In the genomic region with DNA sequence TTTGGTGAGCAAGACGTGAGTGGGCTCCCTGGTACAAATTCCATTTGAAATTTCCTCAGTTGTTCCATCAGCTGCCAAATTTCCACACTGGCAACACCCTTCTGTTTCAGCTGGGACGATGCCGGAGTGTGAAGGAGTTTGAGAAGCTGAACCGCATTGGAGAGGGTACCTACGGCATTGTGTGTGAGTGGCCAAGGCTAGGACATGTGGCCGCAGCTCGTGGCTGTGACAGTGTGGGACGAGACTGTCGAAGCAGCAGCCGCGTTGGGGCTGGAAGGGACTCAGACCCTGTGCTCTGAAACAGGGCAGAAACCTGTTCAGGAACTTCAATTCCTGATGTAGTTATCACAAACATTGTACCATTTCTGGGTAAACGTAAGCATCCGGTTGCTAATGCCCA, we compare ENCODE assay signal across 18 cellular contexts.
"Had no signal": no experiment of that assay in that cellular context is flagged by ENCODE, and none has a peak within 500 bp of the region (broad histone marks: within the 10 kb centered on the region; RNA-seq: fewer than 3 reads in every experiment).

No MANE protein-coding gene starts in this region.

- H3K4me1 ChIP-seq: foreskin keratinocyte, prostate gland had no signal

- H3K27ac Mint-ChIP-seq: stimulated activated naive B cell treated with anti-CD40 and anti-IgM and Interleukin-4, amounts not matched to agents 10 μg/mL and 1 μg/mL and 100 μg/mL, for 72 hours; stimulated activated naive CD8-positive, alpha-beta T cell treated with anti-CD3 and anti-CD28 coated beads, Interleukin-15, amount 100 ng/mL, for 72 hours had no signal

- H3K27ac ChIP-seq: colonic mucosa, foreskin keratinocyte, parathyroid adenoma, prostate gland, testis had no signal

- ATAC-seq: foreskin keratinocyte; mucosa of descending colon; naive thymus-derived CD8-positive, alpha-beta T cell; sciatic nerve; stimulated activated naive B cell treated with anti-CD40 and anti-IgM and Interleukin-4, amounts not matched to agents 10 μg/mL and 1 μg/mL and 100 μg/mL, for 72 hours; stimulated activated naive CD8-positive, alpha-beta T cell treated with anti-CD3 and anti-CD28 coated beads, Interleukin-15, amount 100 ng/mL, for 72 hours had no signal

- H3K9ac ChIP-seq: parathyroid adenoma had no signal

- DNase-seq: cerebellar nuclear complex; colonic mucosa; dermis blood vessel endothelial cell; erythroblast; foreskin keratinocyte; hippocampal formation; mammary epithelial cell; stimulated activated CD4-positive, alpha-beta T cell treated with anti-CD3 and anti-CD28 coated beads, Interleukin-2, amount 100 ng/mL, for 24 hours; stimulated activated CD4-positive, alpha-beta T cell treated with anti-CD3 and anti-CD28 coated beads, Interleukin-4, amount 100 ng/mL, for 4 hours; stimulated activated naive B cell treated with anti-CD40 and anti-IgM and Interleukin-4, amounts not matched to agents 10 μg/mL and 1 μg/mL and 100 μg/mL, for 72 hours; stimulated activated naive CD8-positive, alpha-beta T cell treated with anti-CD3 and anti-CD28 coated beads, Interleukin-15, amount 100 ng/mL, for 72 hours; testis; transverse colon had no signal

- H3K4me3 Mint-ChIP-seq: stimulated activated naive B cell treated with anti-CD40 and anti-IgM and Interleukin-4, amounts not matched to agents 10 μg/mL and 1 μg/mL and 100 μg/mL, for 72 hours; stimulated activated naive CD8-positive, alpha-beta T cell treated with anti-CD3 and anti-CD28 coated beads, Interleukin-15, amount 100 ng/mL, for 72 hours had no signal

- H3K27me3 Mint-ChIP-seq: naive thymus-derived CD8-positive, alpha-beta T cell; stimulated activated naive B cell treated with anti-CD40 and anti-IgM and Interleukin-4, amounts not matched to agents 10 μg/mL and 1 μg/mL and 100 μg/mL, for 72 hours; stimulated activated naive CD8-positive, alpha-beta T cell treated with anti-CD3 and anti-CD28 coated beads, Interleukin-15, amount 100 ng/mL, for 72 hours had no signal

- H3K9me3 ChIP-seq: colonic mucosa, mucosa of descending colon, prostate gland, testis, transverse colon had no signal

- H2AFZ ChIP-seq: parathyroid adenoma had no signal

- H3K4me3 ChIP-seq: colonic mucosa, mucosa of descending colon, prostate gland, testis, transverse colon had no signal

- H3K9me3 Mint-ChIP-seq: naive thymus-derived CD8-positive, alpha-beta T cell; stimulated activated naive CD8-positive, alpha-beta T cell treated with anti-CD3 and anti-CD28 coated beads, Interleukin-15, amount 100 ng/mL, for 72 hours had no signal

- H3K27me3 ChIP-seq: colonic mucosa, foreskin keratinocyte, testis, transverse colon had no signal
